8 cellular contexts compared by ENCODE assay signal in genomic region chr1:159010398-159010797, GRCh38. TPM values are rescaled to one million over a fixed set of nuclear protein-coding genes. Genes with fewer than 3 reads are reported as not detected.
DNase-seq lines count a peak whose midpoint lies in the region; ATAC-seq, FAIRE-seq and TF ChIP-seq lines count a peak whose summit lies in the region.

No MANE protein-coding gene starts in this region.

- no peak for TF ChIP-seq POLR2A in H54 (IDR thresholded peaks at IDR 0.05; ENCODE audit: low read depth, low read length)

- no peaks in the 10 kb centered on the region for H3K27me3 Mint-ChIP-seq in natural killer cell (ENCODE audit: low read depth in 2 of 2)

- no peak for FAIRE-seq in H54 (lab: Jason Lieb, UNC)

- no peaks in the 10 kb centered on the region for H3K9me3 Mint-ChIP-seq in natural killer cell

- H3K4me3 ChIP-seq in AG09309 (ENCODE audit: control insufficient read depth, low read depth, low read length) (peak overlapping the region; percentile 68), MG63 (peak overlapping the region; percentile 66)

- peaks cover 20% of the 10 kb centered on the region for H3K36me3 Mint-ChIP-seq in natural killer cell

- H3K36me3 ChIP-seq in MG63 = peaks cover 21% of the 10 kb centered on the region

- intact Hi-C loops in natural killer cell (cut with micrococcal nuclease) = no loop called here

- no peaks in the 10 kb centered on the region for H3K9me3 ChIP-seq in MG63

- H3K4me3 Mint-ChIP-seq in natural killer cell = peak overlapping the region; percentile 98

- no peak for DNase-seq in AG09309 (ENCODE audit: low read depth)
- no peak for DNase-seq in MG63
- no peak for DNase-seq in natural killer cell
- DNase-seq in H54 (ENCODE audit: insufficient read length, low spot score) = no peak
- no peak for DNase-seq in GM20000 (ENCODE audit: low spot score)
- DNase-seq in DMS79 (lab: John Stamatoyannopoulos, UW) = no peak
- DNase-seq in AG20443 (ENCODE audit: low spot score) = no peak

- H3K27me3 ChIP-seq in MG63 = no peaks in the 10 kb centered on the region

- ATAC-seq in natural killer cell = no peak

- peak overlapping the region; percentile 94 to 95 for H3K27ac Mint-ChIP-seq in natural killer cell

- TF ChIP-seq CTCF in AG09309 (IDR thresholded peaks at IDR 0.05; ENCODE audit: control insufficient read depth, insufficient read depth, low read depth, low read length, missing control alignments) (no peak), natural killer cell (IDR thresholded peaks at IDR 0.05) (no peak), GM20000 (IDR thresholded peaks at IDR 0.05; ENCODE audit: extremely low read depth, missing control alignments) (no peak)

- peak overlapping the region; percentile 79 for H3K27ac ChIP-seq in cingulate gyrus (ENCODE audit: low read depth, low read length)

- H3K4me1 Mint-ChIP-seq in natural killer cell = peaks cover 84 to 89% of the 10 kb centered on the region in 2 donors

RNA-seq across cellular contexts. Expression of gene IFI16, which starts 0.7 kb away (rescaled TPM):
- 33.8 and 35.7 TPM in 2 replicates for total RNA-seq in MG63 (2014; rRNA removed; shearing (Covaris generic); ENCODE audit: low replicate concordance)
- 100 to 1,000 TPM; 141 to 218 (median 151) TPM for total RNA-seq in natural killer cell
